In the genomic region with DNA sequence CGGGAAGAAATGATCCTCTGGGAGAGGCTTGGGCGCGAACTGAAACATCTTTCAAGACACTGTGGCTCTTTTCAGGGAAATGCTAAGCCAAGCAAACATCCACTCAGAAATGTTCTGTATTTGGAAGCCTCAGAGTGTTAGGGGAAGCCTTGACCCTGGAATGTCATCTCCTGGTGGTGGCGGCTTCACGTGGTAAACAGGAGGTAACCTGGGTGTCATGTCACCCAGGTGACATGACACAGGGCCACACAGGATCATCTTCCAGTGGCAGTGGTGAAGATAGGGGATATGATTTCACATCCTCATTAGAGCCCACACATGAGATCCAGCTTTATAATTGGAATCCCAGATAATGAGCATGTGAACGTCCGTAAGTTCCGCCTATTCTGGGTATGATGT, we compare ENCODE assay signal across 11 cellular contexts.
"Had no signal": no experiment of that assay in that cellular context is flagged by ENCODE, and none has a peak within 500 bp of the region (broad histone marks: within the 10 kb centered on the region; RNA-seq: fewer than 3 reads in every experiment).

No MANE protein-coding gene starts in this region.

- H3K27me3 ChIP-seq: cardiac muscle cell, neural progenitor cell had no signal

- H3K27ac ChIP-seq: cardiac muscle cell, epithelial cell of prostate, neural progenitor cell, parathyroid adenoma had no signal

- H2AFZ ChIP-seq: neural progenitor cell, parathyroid adenoma had no signal

- ATAC-seq: activated naive CD4-positive, alpha-beta T cell treated with anti-CD3 and anti-CD28 coated beads, Interleukin-2, amount 50 U/mL, for 72 hours; effector memory CD8-positive, alpha-beta T cell had no signal

- H3K4me2 ChIP-seq: neural progenitor cell had no signal

- H3K36me3 ChIP-seq: cardiac muscle cell, neural progenitor cell had no signal

- H3K4me1 ChIP-seq: neural progenitor cell, parathyroid adenoma had no signal

- DNase-seq: activated effector memory CD4-positive, alpha-beta T cell treated with anti-CD3 and anti-CD28 coated beads, Interleukin-2, amount 50 U/mL, for 16 hours; activated T-cell treated with anti-CD3 and anti-CD28 coated beads, Interleukin-2, amount 50 U/mL, for 24 hours; cortex of kidney; effector memory CD8-positive, alpha-beta T cell; stimulated activated CD4-positive, alpha-beta T cell treated with anti-CD3 and anti-CD28 coated beads, Interleukin-2, amount 100 ng/mL, for 24 hours; stimulated activated naive B cell treated with anti-CD40 and anti-IgM and Interleukin-4, amounts not matched to agents 10 μg/mL and 1 μg/mL and 100 μg/mL, for 72 hours had no signal

- H3K79me2 ChIP-seq: parathyroid adenoma had no signal

- H3K4me3 ChIP-seq: cardiac muscle cell, neural progenitor cell had no signal
